ENCODE assay signal across 1 cellular context in the genomic region with DNA sequence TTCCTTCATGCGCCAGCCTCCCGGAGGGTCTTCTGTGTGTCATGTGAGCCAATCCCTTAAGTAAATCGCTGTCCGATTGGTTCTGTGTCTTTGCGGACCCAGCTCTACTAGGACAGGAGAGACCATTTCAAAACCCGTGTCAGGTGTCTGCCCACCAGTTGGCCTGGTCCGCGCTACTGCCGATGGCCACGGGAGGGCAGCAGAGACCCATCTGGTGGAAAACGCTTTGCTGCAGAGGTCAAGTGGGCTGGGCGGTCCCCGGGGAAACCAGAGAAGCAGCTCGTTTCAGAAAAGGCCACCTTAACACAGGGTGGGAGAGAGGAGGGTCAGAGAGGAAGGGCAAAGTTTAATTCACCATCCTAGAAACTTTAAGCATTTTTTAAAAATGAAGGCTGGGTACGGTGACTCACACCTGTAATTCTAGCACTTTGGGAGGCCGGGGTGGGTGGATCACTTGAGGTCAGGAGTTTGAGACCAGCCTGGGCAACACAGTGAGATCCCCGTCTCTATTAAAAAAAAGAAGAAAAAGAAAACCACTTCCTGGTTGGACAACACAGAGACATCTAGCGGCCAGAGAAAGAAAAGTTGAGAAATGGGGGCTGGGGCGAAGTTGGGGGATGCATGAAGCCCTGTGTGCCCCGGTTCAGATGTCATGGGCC.
A peak's percentile ranks its signal among the peaks of the same experiment; 100 is the strongest.
TF ChIP-seq lines count a peak whose summit lies in the region.

No MANE protein-coding gene starts in this region.

TF ChIP-seq in H1, 55 proteins besides CTCF, POLR2A, EP300 and RAD21:
- TF ChIP-seq PHF8 (conservative IDR thresholded peaks at IDR 0.05; ENCODE audit: low read depth, low read length): no peak
- TF ChIP-seq BACH1 (IDR thresholded peaks at IDR 0.05; ENCODE audit: low read length): no peak
- peak; percentile 2 for TF ChIP-seq NANOG (IDR thresholded peaks at IDR 0.05; ENCODE audit: insufficient read depth, low read depth, low read length, poor library complexity, severe bottlenecking)
- TF ChIP-seq MAFK (IDR thresholded peaks at IDR 0.05; ENCODE audit: low read depth, low read length): peak; percentile 13; the same call in 1 of the 2 replicates
- no peak for TF ChIP-seq CTBP2 (IDR thresholded peaks at IDR 0.05; ENCODE audit: borderline replicate concordance, insufficient read depth, insufficient read length, low read length)
- no peak for TF ChIP-seq NRF1 (IDR thresholded peaks at IDR 0.05; ENCODE audit: low read depth, low read length)
- TF ChIP-seq SIN3A (conservative IDR thresholded peaks at IDR 0.05 in 1 of 2, IDR thresholded peaks at IDR 0.05 in 1 of 2; ENCODE audit: low read depth in 1 of 2, low read length in 2 of 2): 0 out of 4 replicates have a peak, but pooled peaks of 1 of the 2 experiments have one; percentile 44
- TF ChIP-seq HDAC2 (IDR thresholded peaks at IDR 0.05; ENCODE audit: borderline replicate concordance in 1 of 2, low read depth in 2 of 2, low read length in 2 of 2): peak in 1 of 2 experiments; percentile 91; a peak in 1 of 4 replicates
- TF ChIP-seq CREB1 (IDR thresholded peaks at IDR 0.05): 0 out of 2 replicates have a peak, but pooled peaks have one; percentile 22
- TF ChIP-seq, protein P1, sequence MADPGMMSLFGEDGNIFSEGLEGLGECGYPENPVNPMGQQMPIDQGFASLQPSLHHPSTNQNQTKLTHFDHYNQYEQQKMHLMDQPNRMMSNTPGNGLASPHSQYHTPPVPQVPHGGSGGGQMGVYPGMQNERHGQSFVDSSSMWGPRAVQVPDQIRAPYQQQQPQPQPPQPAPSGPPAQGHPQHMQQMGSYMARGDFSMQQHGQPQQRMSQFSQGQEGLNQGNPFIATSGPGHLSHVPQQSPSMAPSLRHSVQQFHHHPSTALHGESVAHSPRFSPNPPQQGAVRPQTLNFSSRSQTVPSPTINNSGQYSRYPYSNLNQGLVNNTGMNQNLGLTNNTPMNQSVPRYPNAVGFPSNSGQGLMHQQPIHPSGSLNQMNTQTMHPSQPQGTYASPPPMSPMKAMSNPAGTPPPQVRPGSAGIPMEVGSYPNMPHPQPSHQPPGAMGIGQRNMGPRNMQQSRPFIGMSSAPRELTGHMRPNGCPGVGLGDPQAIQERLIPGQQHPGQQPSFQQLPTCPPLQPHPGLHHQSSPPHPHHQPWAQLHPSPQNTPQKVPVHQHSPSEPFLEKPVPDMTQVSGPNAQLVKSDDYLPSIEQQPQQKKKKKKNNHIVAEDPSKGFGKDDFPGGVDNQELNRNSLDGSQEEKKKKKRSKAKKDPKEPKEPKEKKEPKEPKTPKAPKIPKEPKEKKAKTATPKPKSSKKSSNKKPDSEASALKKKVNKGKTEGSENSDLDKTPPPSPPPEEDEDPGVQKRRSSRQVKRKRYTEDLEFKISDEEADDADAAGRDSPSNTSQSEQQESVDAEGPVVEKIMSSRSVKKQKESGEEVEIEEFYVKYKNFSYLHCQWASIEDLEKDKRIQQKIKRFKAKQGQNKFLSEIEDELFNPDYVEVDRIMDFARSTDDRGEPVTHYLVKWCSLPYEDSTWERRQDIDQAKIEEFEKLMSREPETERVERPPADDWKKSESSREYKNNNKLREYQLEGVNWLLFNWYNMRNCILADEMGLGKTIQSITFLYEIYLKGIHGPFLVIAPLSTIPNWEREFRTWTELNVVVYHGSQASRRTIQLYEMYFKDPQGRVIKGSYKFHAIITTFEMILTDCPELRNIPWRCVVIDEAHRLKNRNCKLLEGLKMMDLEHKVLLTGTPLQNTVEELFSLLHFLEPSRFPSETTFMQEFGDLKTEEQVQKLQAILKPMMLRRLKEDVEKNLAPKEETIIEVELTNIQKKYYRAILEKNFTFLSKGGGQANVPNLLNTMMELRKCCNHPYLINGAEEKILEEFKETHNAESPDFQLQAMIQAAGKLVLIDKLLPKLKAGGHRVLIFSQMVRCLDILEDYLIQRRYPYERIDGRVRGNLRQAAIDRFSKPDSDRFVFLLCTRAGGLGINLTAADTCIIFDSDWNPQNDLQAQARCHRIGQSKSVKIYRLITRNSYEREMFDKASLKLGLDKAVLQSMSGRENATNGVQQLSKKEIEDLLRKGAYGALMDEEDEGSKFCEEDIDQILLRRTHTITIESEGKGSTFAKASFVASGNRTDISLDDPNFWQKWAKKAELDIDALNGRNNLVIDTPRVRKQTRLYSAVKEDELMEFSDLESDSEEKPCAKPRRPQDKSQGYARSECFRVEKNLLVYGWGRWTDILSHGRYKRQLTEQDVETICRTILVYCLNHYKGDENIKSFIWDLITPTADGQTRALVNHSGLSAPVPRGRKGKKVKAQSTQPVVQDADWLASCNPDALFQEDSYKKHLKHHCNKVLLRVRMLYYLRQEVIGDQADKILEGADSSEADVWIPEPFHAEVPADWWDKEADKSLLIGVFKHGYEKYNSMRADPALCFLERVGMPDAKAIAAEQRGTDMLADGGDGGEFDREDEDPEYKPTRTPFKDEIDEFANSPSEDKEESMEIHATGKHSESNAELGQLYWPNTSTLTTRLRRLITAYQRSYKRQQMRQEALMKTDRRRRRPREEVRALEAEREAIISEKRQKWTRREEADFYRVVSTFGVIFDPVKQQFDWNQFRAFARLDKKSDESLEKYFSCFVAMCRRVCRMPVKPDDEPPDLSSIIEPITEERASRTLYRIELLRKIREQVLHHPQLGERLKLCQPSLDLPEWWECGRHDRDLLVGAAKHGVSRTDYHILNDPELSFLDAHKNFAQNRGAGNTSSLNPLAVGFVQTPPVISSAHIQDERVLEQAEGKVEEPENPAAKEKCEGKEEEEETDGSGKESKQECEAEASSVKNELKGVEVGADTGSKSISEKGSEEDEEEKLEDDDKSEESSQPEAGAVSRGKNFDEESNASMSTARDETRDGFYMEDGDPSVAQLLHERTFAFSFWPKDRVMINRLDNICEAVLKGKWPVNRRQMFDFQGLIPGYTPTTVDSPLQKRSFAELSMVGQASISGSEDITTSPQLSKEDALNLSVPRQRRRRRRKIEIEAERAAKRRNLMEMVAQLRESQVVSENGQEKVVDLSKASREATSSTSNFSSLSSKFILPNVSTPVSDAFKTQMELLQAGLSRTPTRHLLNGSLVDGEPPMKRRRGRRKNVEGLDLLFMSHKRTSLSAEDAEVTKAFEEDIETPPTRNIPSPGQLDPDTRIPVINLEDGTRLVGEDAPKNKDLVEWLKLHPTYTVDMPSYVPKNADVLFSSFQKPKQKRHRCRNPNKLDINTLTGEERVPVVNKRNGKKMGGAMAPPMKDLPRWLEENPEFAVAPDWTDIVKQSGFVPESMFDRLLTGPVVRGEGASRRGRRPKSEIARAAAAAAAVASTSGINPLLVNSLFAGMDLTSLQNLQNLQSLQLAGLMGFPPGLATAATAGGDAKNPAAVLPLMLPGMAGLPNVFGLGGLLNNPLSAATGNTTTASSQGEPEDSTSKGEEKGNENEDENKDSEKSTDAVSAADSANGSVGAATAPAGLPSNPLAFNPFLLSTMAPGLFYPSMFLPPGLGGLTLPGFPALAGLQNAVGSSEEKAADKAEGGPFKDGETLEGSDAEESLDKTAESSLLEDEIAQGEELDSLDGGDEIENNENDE (IDR thresholded peaks at IDR 0.05; ENCODE audit: insufficient replicate concordance, low read length): no peak
- no peak; the same call in 1 of the 2 replicates for TF ChIP-seq JUND (IDR thresholded peaks at IDR 0.05; ENCODE audit: low read length)
- no peak for TF ChIP-seq TAF7 (optimal IDR thresholded peaks at IDR 0.05; ENCODE audit: borderline replicate concordance, low read depth, low read length)
- TF ChIP-seq SUZ12 (IDR thresholded peaks at IDR 0.05; ENCODE audit: low read length): no peak
- no peak for TF ChIP-seq RNF2 (IDR thresholded peaks at IDR 0.05; ENCODE audit: borderline replicate concordance, low read depth, low read length, missing control alignments, poor library complexity, severe bottlenecking)
- TF ChIP-seq KDM1A (IDR thresholded peaks at IDR 0.05; ENCODE audit: borderline replicate concordance, low read length): peak; percentile 96
- no peak for TF ChIP-seq CBX8 (IDR thresholded peaks at IDR 0.05; ENCODE audit: borderline replicate concordance, low read depth, low read length)
- no peak for TF ChIP-seq ASH2L (IDR thresholded peaks at IDR 0.05; ENCODE audit: low read length)
- no peak for TF ChIP-seq RXRA (IDR thresholded peaks at IDR 0.05; ENCODE audit: insufficient read depth, low read depth, low read length)
- no peak for TF ChIP-seq GABPA (IDR thresholded peaks at IDR 0.05; ENCODE audit: borderline replicate concordance, insufficient read depth, low read length)
- TF ChIP-seq SP1 (IDR thresholded peaks at IDR 0.05; ENCODE audit: low read depth, low read length): 0 out of 2 replicates have a peak, but pooled peaks have one; percentile 11
TF ChIP-seq in H1: peak in this region for 7.
